ENCODE assay signal across 15 cellular contexts in the genomic region with DNA sequence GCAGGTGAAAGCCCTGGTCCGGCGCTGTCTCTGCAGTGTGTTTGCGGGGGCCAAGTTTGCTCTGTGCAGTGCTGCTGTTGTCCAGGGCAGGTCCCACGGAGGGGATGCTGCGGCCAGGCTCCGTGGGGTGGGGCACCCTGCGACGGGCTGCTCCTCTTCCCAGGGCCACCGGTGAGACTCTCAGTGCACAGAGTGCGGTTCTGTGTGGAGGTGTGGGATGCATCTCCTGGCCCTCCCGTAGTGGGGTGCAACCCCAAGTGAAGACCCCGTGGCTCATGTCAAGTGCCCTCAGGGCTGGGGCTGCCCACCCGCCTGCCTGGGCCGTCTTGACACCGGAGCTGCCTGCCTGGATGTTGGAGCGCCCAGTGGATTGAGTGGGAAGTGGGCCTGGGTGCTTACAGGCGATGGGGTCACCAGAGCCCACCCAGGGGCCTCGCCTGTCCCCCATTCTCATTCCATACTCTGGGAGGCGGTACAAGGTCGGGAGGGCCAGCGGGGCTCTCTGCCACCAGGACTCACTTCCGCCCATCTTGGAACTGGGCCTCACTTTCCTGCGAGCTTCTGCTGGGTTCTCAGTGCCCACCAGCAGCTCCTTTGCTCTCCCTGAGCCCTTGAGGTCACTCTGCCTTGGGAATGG.
DNase-seq lines count a peak whose midpoint lies in the region; ATAC-seq and TF ChIP-seq lines count a peak whose summit lies in the region.
"Had no signal": no experiment of that assay in that cellular context is flagged by ENCODE, and none has a peak within 500 bp of the region (broad histone marks: within the 10 kb centered on the region; RNA-seq: fewer than 3 reads in every experiment).

No MANE protein-coding gene starts in this region.

- no peaks in the 10 kb centered on the region for H3K27me3 Mint-ChIP-seq in IgD-negative memory B cell
- H3K27me3 Mint-ChIP-seq in glutamatergic neuron (ENCODE audit: unreplicated experiment) = peaks cover 7% of the 10 kb centered on the region

- no peaks in the 10 kb centered on the region for H3K27me3 ChIP-seq in spleen (replicated peaks in 1 of 7)
- H3K27me3 ChIP-seq: MG63, Peyer's patch had no signal

- H3K36me3 Mint-ChIP-seq in IgD-negative memory B cell (peaks cover 6% of the 10 kb centered on the region), glutamatergic neuron (ENCODE audit: unreplicated experiment) (peaks cover 6% of the 10 kb centered on the region)

- peaks cover 0 to 36% (median 17%) of the 10 kb centered on the region in 6 donors for H3K4me1 ChIP-seq in spleen

- no peaks in the 10 kb centered on the region for H3K9me3 ChIP-seq in spleen
- H3K9me3 ChIP-seq: MG63, Peyer's patch had no signal

- DNase-seq in glutamatergic neuron (peak; percentile 7), spleen (peak; percentile 73), UCSD-AML1 (lab: John Stamatoyannopoulos, UW; ENCODE audit: unreplicated experiment) (no peak), NCI-H1092 treated with DMSO at 0.1 percent for 48 hours (lab: John Stamatoyannopoulos, UW) (no peak)
- DNase-seq: HCEC 1CT, MG63, NCI-H1436, NCI-H187 treated with DMSO at 0.1 percent for 48 hours, NCI-H2107 had no signal

- no peak overlapping the region for H3K4me3 ChIP-seq in spleen
- H3K4me3 ChIP-seq: GM23338, K562, MG63, Peyer's patch had no signal

- H3K27ac Mint-ChIP-seq in IgD-negative memory B cell (peak overlapping the region in 2 of 3 donors; percentile 16 to 66), glutamatergic neuron (ENCODE audit: unreplicated experiment) (no peak overlapping the region)
- H3K27ac Mint-ChIP-seq: GM23338 had no signal

- H3K4me1 Mint-ChIP-seq in IgD-negative memory B cell (peaks cover 17 to 19% (median 18%) of the 10 kb centered on the region in 3 donors), glutamatergic neuron (ENCODE audit: low read depth, unreplicated experiment) (peaks cover 12% of the 10 kb centered on the region)
- H3K4me1 Mint-ChIP-seq: GM23338 had no signal

- peak overlapping the region in 1 of 4 donors; percentile 37 for H3K4me3 Mint-ChIP-seq in IgD-negative memory B cell
- H3K4me3 Mint-ChIP-seq in glutamatergic neuron (ENCODE audit: unreplicated experiment) = no peak overlapping the region
- H3K4me3 Mint-ChIP-seq: GM23338 had no signal

- H3K9me3 Mint-ChIP-seq in IgD-negative memory B cell (no peaks in the 10 kb centered on the region), glutamatergic neuron (ENCODE audit: unreplicated experiment) (peaks cover 5% of the 10 kb centered on the region)
- H3K9me3 Mint-ChIP-seq: GM23338 had no signal

- intact Hi-C loops in spleen (cut with DNase I; ENCODE audit: low total_unique reads) = no loop called here

- H3K36me3 ChIP-seq in spleen = peaks cover 0 to 100% (median 50%) of the 10 kb centered on the region in 6 donors
- H3K36me3 ChIP-seq: MG63 had no signal

- TF ChIP-seq POLR2A in spleen (IDR thresholded peaks at IDR 0.05) = no peak

- no peak for TF ChIP-seq CTCF in C4-2B (conservative IDR thresholded peaks at IDR 0.05)
- TF ChIP-seq CTCF in glutamatergic neuron (IDR thresholded peaks at IDR 0.05; ENCODE audit: partially characterized antibody, unreplicated experiment) = no peak
- TF ChIP-seq CTCF in spleen (IDR thresholded peaks at IDR 0.05 in 8 of 11, conservative IDR thresholded peaks at IDR 0.05 in 3 of 11) = no peak

- ATAC-seq in GM18909 (IDR thresholded peaks at IDR 0.05; ENCODE audit: poor library complexity, unreplicated experiment) = no peak
- ATAC-seq: GM23338, K562 had no signal

- WGBS in spleen, 5 donors = 92 to 97% (median 97%) methylated on average over 14 to 23 of the region's 23 CpGs

- H3K27ac ChIP-seq in C4-2B (peak overlapping the region; percentile 97), spleen (peak overlapping the region in 1 of 8 donors; percentile 88)

Comparison
In these comparisons a context has a peak if more than half of its experiments do, and no peak if none do; other contexts are left out.
1. DNase-seq: peak in glutamatergic neuron (single experiment) and spleen (single experiment); none in UCSD-AML1 (single experiment) and NCI-H1092 treated with DMSO at 0.1 percent for 48 hours (single experiment).